Comparison of ENCODE assay signal across 26 cellular contexts in genomic region chr14:59451849-59452248, GRCh38.
"Had no signal": no experiment of that assay in that cellular context is flagged by ENCODE, and none has a peak within 500 bp of the region (broad histone marks: within the 10 kb centered on the region; RNA-seq: fewer than 3 reads in every experiment).

No MANE protein-coding gene starts in this region.

- H3K4me1 ChIP-seq: neural progenitor cell, parathyroid adenoma, psoas muscle, right lobe of liver, sigmoid colon, suprapubic skin, testis, transverse colon, upper lobe of right lung, uterus had no signal

- H3K36me3 ChIP-seq: ovary, right lobe of liver, transverse colon, upper lobe of right lung, uterus had no signal

- H3K27ac ChIP-seq: neural progenitor cell, ovary, parathyroid adenoma, psoas muscle, right lobe of liver, sigmoid colon, suprapubic skin, testis, tibial artery, transverse colon, upper lobe of right lung, uterus had no signal

- H3K4me2 ChIP-seq: neural progenitor cell had no signal

- DNase-seq: natural killer cell; occipital lobe; ovary; posterior cingulate gyrus; psoas muscle; right cardiac atrium; right lobe of liver; sigmoid colon; small intestine; stimulated activated CD4-positive, alpha-beta T cell treated with anti-CD3 and anti-CD28 coated beads, Interleukin-15, amount 100 ng/mL, for 24 hours; stimulated activated CD4-positive, alpha-beta T cell treated with anti-CD3 and anti-CD28 coated beads, Interleukin-2, amount 100 ng/mL, for 24 hours; stimulated activated CD4-positive, alpha-beta T cell treated with anti-CD3 and anti-CD28 coated beads, Interleukin-2, amount 100 ng/mL, for 48 hours; stimulated activated CD4-positive, alpha-beta T cell treated with anti-CD3 and anti-CD28 coated beads, Interleukin-4, amount 100 ng/mL, for 24 hours; stimulated activated naive B cell treated with anti-CD40 and anti-IgM and Interleukin-4, amounts not matched to agents 10 μg/mL and 1 μg/mL and 100 μg/mL, for 72 hours; stimulated activated naive CD4-positive, alpha-beta T cell treated with Interleukin-2 at 50 U/mL for 16 hours; stimulated activated naive CD8-positive, alpha-beta T cell treated with anti-CD3 and anti-CD28 coated beads, Interleukin-15, amount 100 ng/mL, for 72 hours; substantia nigra; testis; tibial artery; transverse colon; upper lobe of right lung; uterus had no signal

- H3K27me3 ChIP-seq: neural progenitor cell, ovary, right lobe of liver, sigmoid colon, suprapubic skin, testis, tibial artery, transverse colon, upper lobe of right lung, uterus had no signal

- H3K9me3 ChIP-seq: ovary, psoas muscle, right lobe of liver, sigmoid colon, suprapubic skin, testis, tibial artery, transverse colon, upper lobe of right lung, uterus had no signal

- H3K4me3 ChIP-seq: neural progenitor cell, ovary, psoas muscle, right lobe of liver, sigmoid colon, suprapubic skin, testis, tibial artery, transverse colon, upper lobe of right lung, uterus had no signal

- ATAC-seq: natural killer cell; psoas muscle; right cardiac atrium; right lobe of liver; stimulated activated effector memory CD8-positive, alpha-beta T cell treated with anti-CD3 and anti-CD28 coated beads, Interleukin-12 subunit alpha, Interleukin-12 subunit beta, amount 100 ng/mL, for 72 hours; stimulated activated naive B cell treated with anti-CD40 and anti-IgM and Interleukin-4, amounts not matched to agents 10 μg/mL and 1 μg/mL and 100 μg/mL, for 72 hours; stimulated activated naive CD8-positive, alpha-beta T cell treated with anti-CD3 and anti-CD28 coated beads, Interleukin-15, amount 100 ng/mL, for 72 hours; upper lobe of right lung had no signal

- H3K9ac ChIP-seq: neural progenitor cell, parathyroid adenoma had no signal

- H2AFZ ChIP-seq: neural progenitor cell, parathyroid adenoma had no signal
